Comparison of ENCODE assay signal across 13 cellular contexts in the genomic region with DNA sequence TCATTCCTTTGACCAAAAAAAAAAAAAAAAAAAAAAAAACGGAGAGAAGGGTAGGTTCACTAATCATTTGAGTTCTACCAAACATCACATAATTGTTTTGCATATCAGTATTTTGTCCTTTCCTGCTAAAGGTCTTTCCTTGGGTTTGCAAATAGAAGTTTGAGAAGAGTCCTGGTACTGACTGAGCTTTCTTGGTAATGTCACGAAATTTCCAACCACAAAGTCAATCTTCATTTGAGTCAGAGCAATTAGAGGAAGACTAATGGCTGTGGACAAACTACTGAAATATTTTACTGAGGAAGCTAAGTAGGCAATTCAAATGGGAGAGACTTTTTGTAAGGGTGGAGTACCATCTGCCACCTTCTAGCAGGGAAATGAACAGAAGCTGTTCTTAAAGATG.
DNase-seq lines count a peak whose midpoint lies in the region; ATAC-seq, FAIRE-seq and TF ChIP-seq lines count a peak whose summit lies in the region.
"Had no signal": no experiment of that assay in that cellular context is flagged by ENCODE, and none has a peak within 500 bp of the region (broad histone marks: within the 10 kb centered on the region; RNA-seq: fewer than 3 reads in every experiment).

No MANE protein-coding gene starts in this region.

- TF ChIP-seq CTCF in GM20000 (IDR thresholded peaks at IDR 0.05; ENCODE audit: extremely low read depth, missing control alignments), result no peak

- ATAC-seq in GM21528 (IDR thresholded peaks at IDR 0.05; ENCODE audit: low FRiP score, unreplicated experiment), result no peak
- ATAC-seq: esophagus mucosa had no signal

- DNase-seq in DMS 273 treated with DMSO at 0.1 percent for 48 hours (lab: John Stamatoyannopoulos, UW) (peak; percentile 6), DMS 273 (lab: John Stamatoyannopoulos, UW; ENCODE audit: unreplicated experiment) (no peak), GM20000 (ENCODE audit: low spot score) (peak; percentile 10), NOMO-1 treated with DMSO at 0.1 percent for 48 hours (lab: John Stamatoyannopoulos, UW; ENCODE audit: unreplicated experiment) (peak; percentile 87), SW480 (ENCODE audit: low spot score) (no peak), putamen (ENCODE audit: low spot score) (no peak)
- DNase-seq: Calu3; mesendoderm; NCI-H187 treated with DMSO at 0.1 percent for 48 hours; stimulated activated CD4-positive, alpha-beta T cell treated with anti-CD3 and anti-CD28 coated beads, Interleukin-2, amount 100 ng/mL, for 24 hours had no signal

- FAIRE-seq in colon (lab: Jason Lieb, UNC), result peak; percentile 62

Comparison
In these comparisons a context has a peak if more than half of its experiments do, and no peak if none do; other contexts are left out.
1. DNase-seq: peak in DMS 273 treated with DMSO at 0.1 percent for 48 hours (single experiment), GM20000 (single experiment) and NOMO-1 treated with DMSO at 0.1 percent for 48 hours (single experiment); none in DMS 273 (single experiment), SW480 (single experiment) and putamen (single experiment).